ENCODE assay signal across 8 cellular contexts in the genomic region with DNA sequence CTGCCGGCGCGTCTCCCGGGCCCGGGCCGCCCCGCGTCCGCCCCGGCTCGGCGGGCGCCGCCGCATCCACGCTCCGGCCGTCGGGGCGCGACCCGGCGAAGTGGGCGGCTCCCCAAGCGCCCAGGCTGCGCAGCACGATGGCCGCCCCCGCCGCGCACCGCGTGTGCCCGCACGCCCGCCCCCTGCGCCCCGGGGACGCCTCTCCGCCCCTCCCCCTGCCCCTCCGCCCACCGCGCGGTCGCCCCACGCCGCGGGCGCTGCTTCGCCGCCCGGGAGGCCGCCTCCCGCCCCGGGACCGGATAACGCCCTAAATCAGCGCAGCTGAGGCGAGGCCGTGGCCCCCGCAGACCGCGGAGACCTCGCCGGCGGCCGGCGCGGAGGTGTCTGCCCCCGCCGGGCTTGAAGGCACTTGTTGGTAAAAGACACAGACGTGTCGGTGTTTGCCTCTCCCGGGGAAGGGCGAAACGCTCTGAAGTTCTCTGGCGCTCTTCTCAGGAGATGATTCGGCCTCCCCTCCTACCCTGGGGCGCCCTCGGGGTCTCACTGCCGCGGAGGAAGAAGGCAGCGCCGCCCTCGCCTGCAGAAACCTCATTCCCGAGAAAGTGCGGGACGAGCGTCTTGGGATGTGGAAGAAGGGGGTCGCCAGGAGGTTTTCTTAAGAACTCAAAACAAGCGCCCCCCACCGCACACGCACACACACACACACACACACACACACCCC. TPM values are rescaled to one million over a fixed set of nuclear protein-coding genes. Genes with fewer than 3 reads are reported as not detected.
DNase-seq lines count a peak whose midpoint lies in the region; TF ChIP-seq lines count a peak whose summit lies in the region.

A gene with protein sequence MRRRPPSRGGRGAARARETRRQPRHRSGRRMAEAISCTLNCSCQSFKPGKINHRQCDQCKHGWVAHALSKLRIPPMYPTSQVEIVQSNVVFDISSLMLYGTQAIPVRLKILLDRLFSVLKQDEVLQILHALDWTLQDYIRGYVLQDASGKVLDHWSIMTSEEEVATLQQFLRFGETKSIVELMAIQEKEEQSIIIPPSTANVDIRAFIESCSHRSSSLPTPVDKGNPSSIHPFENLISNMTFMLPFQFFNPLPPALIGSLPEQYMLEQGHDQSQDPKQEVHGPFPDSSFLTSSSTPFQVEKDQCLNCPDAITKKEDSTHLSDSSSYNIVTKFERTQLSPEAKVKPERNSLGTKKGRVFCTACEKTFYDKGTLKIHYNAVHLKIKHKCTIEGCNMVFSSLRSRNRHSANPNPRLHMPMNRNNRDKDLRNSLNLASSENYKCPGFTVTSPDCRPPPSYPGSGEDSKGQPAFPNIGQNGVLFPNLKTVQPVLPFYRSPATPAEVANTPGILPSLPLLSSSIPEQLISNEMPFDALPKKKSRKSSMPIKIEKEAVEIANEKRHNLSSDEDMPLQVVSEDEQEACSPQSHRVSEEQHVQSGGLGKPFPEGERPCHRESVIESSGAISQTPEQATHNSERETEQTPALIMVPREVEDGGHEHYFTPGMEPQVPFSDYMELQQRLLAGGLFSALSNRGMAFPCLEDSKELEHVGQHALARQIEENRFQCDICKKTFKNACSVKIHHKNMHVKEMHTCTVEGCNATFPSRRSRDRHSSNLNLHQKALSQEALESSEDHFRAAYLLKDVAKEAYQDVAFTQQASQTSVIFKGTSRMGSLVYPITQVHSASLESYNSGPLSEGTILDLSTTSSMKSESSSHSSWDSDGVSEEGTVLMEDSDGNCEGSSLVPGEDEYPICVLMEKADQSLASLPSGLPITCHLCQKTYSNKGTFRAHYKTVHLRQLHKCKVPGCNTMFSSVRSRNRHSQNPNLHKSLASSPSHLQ (minus strand): TSS at position 102 of the 721 bp plus-strand sequence. CDS start 36 bp downstream, at position 66.

- peaks cover 10 to 45% (median 35%) of the 10 kb centered on the region in 5 donors for H3K27me3 ChIP-seq in subcutaneous abdominal adipose tissue (ENCODE audit: control insufficient read depth in 5 of 5, insufficient read depth in 4 of 5, low read length in 5 of 5)

- H3K27ac Mint-ChIP-seq in T-helper 1 cell treated with Interleukin-12 subunit alpha and Interleukin-12 subunit beta and Interleukin-4 antibody, amounts not matched to agents 30 μg/mL and 1 μg/mL, for 36 hours, result peak within 1 kb of the TSS; percentile 19
- peak within 1 kb of the TSS; percentile 99 for H3K27ac Mint-ChIP-seq in MCF 10A (ENCODE audit: low read depth, unreplicated experiment)
- H3K27ac Mint-ChIP-seq in Calu3 (ENCODE audit: unreplicated experiment), result no peak within 1 kb of the TSS

- peak within 1 kb of the TSS in 2 of 5 donors; percentile 23 to 52 for H3K9ac ChIP-seq in subcutaneous abdominal adipose tissue (ENCODE audit: low read length in 5 of 5)

- intact Hi-C loops in MCF 10A (cut with micrococcal nuclease), result loop anchor here (1.0 to 5.0 kb wide), 2 partner anchors 38 to 81 kb away; no protein-coding TSS in a partner anchor
- intact Hi-C loops in Calu3 (cut with micrococcal nuclease; ENCODE audit: unreplicated experiment), result no loop called here

- TSS peak; percentile 16 for BruUV-seq in MCF 10A (replicated peaks; lab: Mats Ljungman, UMichigan)
- BruUV-seq in Calu3 (replicated peaks; lab: Mats Ljungman, UMichigan), result no TSS peak

- H3K4me3 ChIP-seq in subcutaneous abdominal adipose tissue (ENCODE audit: low read depth in 1 of 5, low read length in 5 of 5), result peak within 1 kb of the TSS in 4 of 5 donors; percentile 63 to 69 (median 63)

- no peak within 1 kb of the TSS for H3K4me3 Mint-ChIP-seq in T-helper 1 cell treated with Interleukin-12 subunit alpha and Interleukin-12 subunit beta and Interleukin-4 antibody, amounts not matched to agents 30 μg/mL and 1 μg/mL, for 36 hours
- H3K4me3 Mint-ChIP-seq in MCF 10A (ENCODE audit: unreplicated experiment) (peak within 1 kb of the TSS; percentile 99), Calu3 (ENCODE audit: low read depth, unreplicated experiment) (no peak within 1 kb of the TSS)

- TF ChIP-seq CTCF in MCF 10A (IDR thresholded peaks at IDR 0.05; ENCODE audit: unreplicated experiment), result no peak
- TF ChIP-seq CTCF in Calu3 (IDR thresholded peaks at IDR 0.05; ENCODE audit: unreplicated experiment), result no peak

- H3K9me3 Mint-ChIP-seq in T-helper 1 cell treated with Interleukin-12 subunit alpha and Interleukin-12 subunit beta and Interleukin-4 antibody, amounts not matched to agents 30 μg/mL and 1 μg/mL, for 36 hours, result no peaks in the 10 kb centered on the region
- no peaks in the 10 kb centered on the region for H3K9me3 Mint-ChIP-seq in MCF 10A (ENCODE audit: unreplicated experiment)
- H3K9me3 Mint-ChIP-seq in Calu3 (ENCODE audit: low read depth, unreplicated experiment), result no peaks in the 10 kb centered on the region

- no peaks in the 10 kb centered on the region for H3K36me3 ChIP-seq in subcutaneous abdominal adipose tissue (ENCODE audit: control insufficient read depth in 5 of 5, insufficient read depth in 5 of 5, low read length in 5 of 5)

- H3K27me3 Mint-ChIP-seq in T-helper 1 cell treated with Interleukin-12 subunit alpha and Interleukin-12 subunit beta and Interleukin-4 antibody, amounts not matched to agents 30 μg/mL and 1 μg/mL, for 36 hours (ENCODE audit: low read depth), result peaks cover 78% of the 10 kb centered on the region
- H3K27me3 Mint-ChIP-seq in MCF 10A (ENCODE audit: insufficient read depth, unreplicated experiment) (no peaks in the 10 kb centered on the region), Calu3 (ENCODE audit: unreplicated experiment) (peaks cover 17% of the 10 kb centered on the region)

- CTCF ChIA-PET in MCF 10A (lab: Yijun Ruan, JAX) (interaction anchor here (0.6 to 3.0 kb wide), 5 partner anchors 32 to 155 kb away, joined by 3 to 11 read pairs (median 4); no protein-coding TSS in a partner anchor), Calu3 (lab: Charles Lee) (no interaction called here)

- POLR2A ChIA-PET in MCF 10A (lab: Yijun Ruan, JAX), result interaction anchor here (0.8 to 11.4 kb wide), 13 partner anchors 8 to 95 kb away, joined by 3 to 269 read pairs (median 11); no protein-coding TSS in a partner anchor

- H3K36me3 Mint-ChIP-seq in T-helper 1 cell treated with Interleukin-12 subunit alpha and Interleukin-12 subunit beta and Interleukin-4 antibody, amounts not matched to agents 30 μg/mL and 1 μg/mL, for 36 hours (ENCODE audit: low read depth), result no peaks in the 10 kb centered on the region
- H3K36me3 Mint-ChIP-seq in MCF 10A (ENCODE audit: insufficient read depth, unreplicated experiment) (peaks cover 40% of the 10 kb centered on the region), Calu3 (ENCODE audit: insufficient read depth, unreplicated experiment) (no peaks in the 10 kb centered on the region)

- H3K27ac ChIP-seq in subcutaneous abdominal adipose tissue (ENCODE audit: low read depth, low read length), result no peak within 1 kb of the TSS

- DNase-seq in T-helper 1 cell (no peak), MCF 10A (ENCODE audit: unreplicated experiment) (peak; percentile 70), kidney tubule cell (ENCODE audit: low spot score) (peak; percentile 42), NCI-H146 treated with DMSO at 0.1 percent for 48 hours (lab: John Stamatoyannopoulos, UW; ENCODE audit: unreplicated experiment) (no peak), HT-29 (ENCODE audit: low spot score) (no peak), Calu3 (no peak)

- peaks cover 3% of the 10 kb centered on the region for H3K4me1 Mint-ChIP-seq in T-helper 1 cell treated with Interleukin-12 subunit alpha and Interleukin-12 subunit beta and Interleukin-4 antibody, amounts not matched to agents 30 μg/mL and 1 μg/mL, for 36 hours (ENCODE audit: low read depth)
- H3K4me1 Mint-ChIP-seq in MCF 10A (ENCODE audit: insufficient read depth, unreplicated experiment), result peaks cover 62% of the 10 kb centered on the region
- H3K4me1 Mint-ChIP-seq in Calu3 (ENCODE audit: low read depth, unreplicated experiment), result no peaks in the 10 kb centered on the region

- peaks cover 0 to 19% (median 9%) of the 10 kb centered on the region in 5 donors for H3K4me1 ChIP-seq in subcutaneous abdominal adipose tissue (ENCODE audit: control insufficient read depth in 5 of 5, insufficient read depth in 5 of 5, low read length in 5 of 5)

- no peaks in the 10 kb centered on the region for H3K9me3 ChIP-seq in subcutaneous abdominal adipose tissue (ENCODE audit: control insufficient read depth in 5 of 5, low read length in 5 of 5)

RNA-seq across cellular contexts. Expression of the gene that starts here (rescaled TPM):
- 68.3 and 93.5 TPM in 2 replicates for total RNA-seq in MCF 10A (2022)
- total RNA-seq in HT-29 (2014; rRNA removed; shearing (Covaris generic)), result not detected in 2 replicates
- not detected in 2 replicates for total RNA-seq in Calu3 (2022)

Comparison
In these comparisons a context has a peak if more than half of its experiments do, and no peak if none do; other contexts are left out.
1. RNA of the gene that starts here (total RNA-seq): 68.3 to 93.5 TPM in MCF 10A; not detected in HT-29 and not detected in Calu3; every median in the first group is over 10 times any median in the second.
2. DNase-seq: peak in MCF 10A (single experiment) and kidney tubule cell (single experiment); none in T-helper 1 cell (0 of 5), NCI-H146 treated with DMSO at 0.1 percent for 48 hours (single experiment), HT-29 (single experiment) and Calu3 (single experiment).